Comparison of ENCODE assay signal across 20 cellular contexts in genomic region chr21:15406791-15407190, GRCh38.
DNase-seq lines count a peak whose midpoint lies in the region; ATAC-seq, FAIRE-seq and TF ChIP-seq lines count a peak whose summit lies in the region.
"Had no signal": no experiment of that assay in that cellular context is flagged by ENCODE, and none has a peak within 500 bp of the region (broad histone marks: within the 10 kb centered on the region; RNA-seq: fewer than 3 reads in every experiment).

No MANE protein-coding gene starts in this region.

- no peak for FAIRE-seq in urothelium cell line (lab: Jason Lieb, UNC)
- FAIRE-seq: HTR-8/SVneo had no signal

- ATAC-seq in esophagus mucosa, result peak; percentile 48

- no peak for TF ChIP-seq CTCF in mesothelial cell of epicardium (IDR thresholded peaks at IDR 0.05; ENCODE audit: unreplicated experiment)
- TF ChIP-seq CTCF in retinal pigment epithelial cell (conservative IDR thresholded peaks at IDR 0.05; ENCODE audit: low read depth, low read length), result no peak

- H3K4me3 ChIP-seq in retinal pigment epithelial cell (ENCODE audit: low read length), result no peak overlapping the region
- H3K4me3 ChIP-seq: HAP-1 had no signal

- H3K27ac Mint-ChIP-seq in mesothelial cell of epicardium, result peak overlapping the region; percentile 11
- H3K27ac Mint-ChIP-seq: B cell; CD4-positive, CD25-positive, alpha-beta regulatory T cell had no signal

- no peak overlapping the region for H3K4me3 Mint-ChIP-seq in mesothelial cell of epicardium
- H3K4me3 Mint-ChIP-seq: B cell had no signal

- no peaks in the 10 kb centered on the region for H3K36me3 Mint-ChIP-seq in mesothelial cell of epicardium
- H3K36me3 Mint-ChIP-seq: CD4-positive, CD25-positive, alpha-beta regulatory T cell had no signal

- peaks cover 6% of the 10 kb centered on the region for H3K9me3 Mint-ChIP-seq in mesothelial cell of epicardium

- DNase-seq in amniotic epithelial cell (ENCODE audit: low read depth) (peak; percentile 48), mesothelial cell of epicardium (ENCODE audit: low spot score in 2 of 2, unreplicated experiment in 2 of 2) (no peak), retinal pigment epithelial cell (ENCODE audit: low read depth) (peak; percentile 22), urothelium cell line (ENCODE audit: low spot score) (no peak), islet precursor cell (no peak), NCI-H2029 (lab: John Stamatoyannopoulos, UW) (no peak)
- DNase-seq: Caco-2; CD4-positive, CD25-positive, alpha-beta regulatory T cell; DMS53; NCI-H1436; NCI-H2029 treated with DMSO at 0.1 percent for 48 hours; NCI-H2171 treated with DMSO at 0.1 percent for 48 hours; NCI-H446 treated with DMSO at 0.1 percent for 48 hours; NCI-H748 treated with DMSO at 0.1 percent for 48 hours; RPMI8226; SIG-M5 had no signal

- no peaks in the 10 kb centered on the region for H3K27me3 Mint-ChIP-seq in mesothelial cell of epicardium (ENCODE audit: low read depth)
- H3K27me3 Mint-ChIP-seq: B cell; CD4-positive, CD25-positive, alpha-beta regulatory T cell had no signal

- peaks cover 30% of the 10 kb centered on the region for H3K4me1 Mint-ChIP-seq in mesothelial cell of epicardium
- H3K4me1 Mint-ChIP-seq: B cell; CD4-positive, CD25-positive, alpha-beta regulatory T cell had no signal

Comparison
In these comparisons a context has a peak if more than half of its experiments do, and no peak if none do; other contexts are left out.
1. DNase-seq: peak in amniotic epithelial cell (single experiment) and retinal pigment epithelial cell (single experiment); none in mesothelial cell of epicardium (0 of 2), urothelium cell line (single experiment), islet precursor cell (single experiment) and NCI-H2029 (single experiment).